17 cellular contexts compared by ENCODE assay signal in genomic region chr6:110622912-110623578, GRCh38.
DNase-seq lines count a peak whose midpoint lies in the region; ATAC-seq and TF ChIP-seq lines count a peak whose summit lies in the region.
"Had no signal": no experiment of that assay in that cellular context is flagged by ENCODE, and none has a peak within 500 bp of the region (broad histone marks: within the 10 kb centered on the region; RNA-seq: fewer than 3 reads in every experiment).

No MANE protein-coding gene starts in this region.

- DNase-seq in mammary epithelial cell: peak; percentile 73
- DNase-seq in breast epithelium (ENCODE audit: low spot score in 2 of 2): no peak
- DNase-seq in PC-3: peak; percentile 12
- DNase-seq in dorsolateral prefrontal cortex: no peak
- DNase-seq in 8988T: no peak
- DNase-seq in T-helper 17 cell: no peak
- DNase-seq: DMS79 treated with DMSO at 0.1 percent for 48 hours, H9, NCI-H1436, NCI-H2029 treated with DMSO at 0.1 percent for 48 hours, NCI-H2171 treated with DMSO at 0.1 percent for 48 hours, NCI-H446 treated with DMSO at 0.1 percent for 48 hours, NCI-H748 treated with DMSO at 0.1 percent for 48 hours, OCI-M1 had no signal

- H3K4me3 Mint-ChIP-seq in T-helper 17 cell: no peak overlapping the region
- H3K4me3 Mint-ChIP-seq: H9 had no signal

- H3K4me1 ChIP-seq in mammary epithelial cell (ENCODE audit: insufficient read depth, low read length) (peaks cover 24% of the 10 kb centered on the region), breast epithelium (no peaks in the 10 kb centered on the region), PC-3 (ENCODE audit: insufficient read depth, low read length) (peaks cover 47% of the 10 kb centered on the region), parathyroid adenoma (peaks cover 14% of the 10 kb centered on the region)
- H3K4me1 ChIP-seq: BLaER1 had no signal

- no peak overlapping the region for H3K4me3 ChIP-seq in mammary epithelial cell (replicated peaks in 1 of 3; ENCODE audit: insufficient read depth in 1 of 3, low read depth in 2 of 3, low read length in 3 of 3)
- H3K4me3 ChIP-seq in breast epithelium: no peak overlapping the region
- no peak overlapping the region for H3K4me3 ChIP-seq in PC-3 (ENCODE audit: low read length)
- H3K4me3 ChIP-seq in dorsolateral prefrontal cortex: no peak overlapping the region
- peak overlapping the region; percentile 33 for H3K4me3 ChIP-seq in parathyroid adenoma (ENCODE audit: low read depth, low read length)
- H3K4me3 ChIP-seq: BLaER1 had no signal

- no peaks in the 10 kb centered on the region for H3K9me2 ChIP-seq in PC-3 (replicated peaks; ENCODE audit: low read length)

- peaks cover 4% of the 10 kb centered on the region for H3K4me1 Mint-ChIP-seq in T-helper 17 cell

- no peaks in the 10 kb centered on the region for H3K36me3 ChIP-seq in mammary epithelial cell (ENCODE audit: insufficient read depth, low read length)
- no peaks in the 10 kb centered on the region for H3K36me3 ChIP-seq in breast epithelium
- H3K36me3 ChIP-seq in PC-3 (ENCODE audit: low read depth, low read length): no peaks in the 10 kb centered on the region
- H3K36me3 ChIP-seq in parathyroid adenoma (ENCODE audit: control insufficient read depth, insufficient read depth, low read length): no peaks in the 10 kb centered on the region

- POLR2A ChIA-PET in PC-3 (lab: Charles Lee; ENCODE audit: unreplicated experiment): no interaction called here

- in situ Hi-C loops in mammary epithelial cell (cut with MboI; ENCODE audit: low sequenced_read_pairs in 2 of 2): no loop called here

- no peaks in the 10 kb centered on the region for H3F3A ChIP-seq in PC-3 (ENCODE audit: low read length, unreplicated experiment)

- no peaks in the 10 kb centered on the region for H3K9me3 ChIP-seq in mammary epithelial cell (replicated peaks; ENCODE audit: insufficient read depth, low read length)
- H3K9me3 ChIP-seq in breast epithelium: no peaks in the 10 kb centered on the region
- no peaks in the 10 kb centered on the region for H3K9me3 ChIP-seq in PC-3 (ENCODE audit: low read length)
- no peaks in the 10 kb centered on the region for H3K9me3 ChIP-seq in parathyroid adenoma (ENCODE audit: control insufficient read depth, low read length)
- no peaks in the 10 kb centered on the region for H3K9me3 ChIP-seq in T-helper 17 cell (ENCODE audit: control insufficient read depth, low read length, poor library complexity, severe bottlenecking)
- H3K9me3 ChIP-seq: BLaER1 had no signal

- TF ChIP-seq CTCF in mammary epithelial cell (conservative IDR thresholded peaks at IDR 0.05 in 1 of 2, IDR thresholded peaks at IDR 0.05 in 1 of 2; ENCODE audit: extremely low read depth in 1 of 2, insufficient read depth in 1 of 2, low read depth in 1 of 2, low read length in 2 of 2) (no peak), breast epithelium (IDR thresholded peaks at IDR 0.05) (no peak), PC-3 (conservative IDR thresholded peaks at IDR 0.05; ENCODE audit: low read depth, low read length) (no peak), dorsolateral prefrontal cortex (IDR thresholded peaks at IDR 0.05 in 54 of 56, conservative IDR thresholded peaks at IDR 0.05 in 2 of 56; ENCODE audit: low read depth in 1 of 56, partially characterized antibody in 56 of 56) (no peak), parathyroid adenoma (IDR thresholded peaks at IDR 0.05) (no peak)

- intact Hi-C loops in mammary epithelial cell (cut with micrococcal nuclease) (no loop called here), breast epithelium (cut with DNase I; ENCODE audit: low total_unique reads) (no loop called here), PC-3 (cut with micrococcal nuclease) (no loop called here), dorsolateral prefrontal cortex (cut with DNase I) (no loop called here)

- H3K27ac ChIP-seq in mammary epithelial cell (ENCODE audit: insufficient read depth, low read depth, low read length): no peak overlapping the region
- H3K27ac ChIP-seq in breast epithelium: no peak overlapping the region
- H3K27ac ChIP-seq in PC-3 (ENCODE audit: low read length): no peak overlapping the region
- H3K27ac ChIP-seq in dorsolateral prefrontal cortex: peak overlapping the region in 49 of 59 donors; percentile 0 to 98 (median 88)
- H3K27ac ChIP-seq in parathyroid adenoma: peak overlapping the region; percentile 60
- H3K27ac ChIP-seq: BLaER1 had no signal

- H3K27me3 ChIP-seq in mammary epithelial cell (ENCODE audit: insufficient read depth, low read length) (no peaks in the 10 kb centered on the region), breast epithelium (no peaks in the 10 kb centered on the region), PC-3 (ENCODE audit: low read length) (no peaks in the 10 kb centered on the region), dorsolateral prefrontal cortex (no peaks in the 10 kb centered on the region), parathyroid adenoma (ENCODE audit: control insufficient read depth, insufficient read depth, low read length) (no peaks in the 10 kb centered on the region)
- H3K27me3 ChIP-seq: BLaER1 had no signal

- H2AFZ ChIP-seq in mammary epithelial cell (ENCODE audit: low read depth, low read length): no peak overlapping the region
- H2AFZ ChIP-seq in PC-3 (ENCODE audit: low read length): no peak overlapping the region
- peak overlapping the region; percentile 47 for H2AFZ ChIP-seq in parathyroid adenoma

- CTCF ChIA-PET in mammary epithelial cell (lab: Charles Lee; ENCODE audit: low non-redundant PET) (interaction anchor here (0.5 to 1.5 kb wide), 3 partner anchors 75 to 108 kb away, joined by 3 to 5 read pairs (median 3); no protein-coding TSS in a partner anchor), PC-3 (lab: Charles Lee) (no interaction called here)

- H3K36me3 Mint-ChIP-seq in T-helper 17 cell (ENCODE audit: low read depth): peaks cover 10% of the 10 kb centered on the region

- H3K27ac Mint-ChIP-seq in T-helper 17 cell: no peak overlapping the region
- H3K27ac Mint-ChIP-seq: H9 had no signal

- H3K27me3 Mint-ChIP-seq in T-helper 17 cell: no peaks in the 10 kb centered on the region

- no peaks in the 10 kb centered on the region for H4K20me1 ChIP-seq in mammary epithelial cell (ENCODE audit: insufficient read depth, low read length)
- no peaks in the 10 kb centered on the region for H4K20me1 ChIP-seq in PC-3 (ENCODE audit: low read length)
- H4K20me1 ChIP-seq: BLaER1 had no signal

- H3K9ac ChIP-seq in mammary epithelial cell (ENCODE audit: insufficient read depth, low read length) (no peak overlapping the region), PC-3 (ENCODE audit: low read length) (no peak overlapping the region), parathyroid adenoma (no peak overlapping the region)
- H3K9ac ChIP-seq: BLaER1 had no signal

- ATAC-seq in PC-3: no peak
- ATAC-seq in GM21528 (IDR thresholded peaks at IDR 0.05; ENCODE audit: low FRiP score, unreplicated experiment): no peak
- ATAC-seq in T-helper 17 cell: no peak

- no TSS peak for BruUV-seq in mammary epithelial cell (replicated peaks; lab: Mats Ljungman, UMichigan)
- no TSS peak for BruUV-seq in PC-3 (replicated peaks; lab: Mats Ljungman, UMichigan)

- no peak for TF ChIP-seq POLR2A in breast epithelium (IDR thresholded peaks at IDR 0.05)

- 49% methylated on average over 2 of the region's 2 CpGs for WGBS in mammary epithelial cell (ENCODE audit: low coverage, missing lambda C conversion rate)

- H3K79me2 ChIP-seq in mammary epithelial cell (ENCODE audit: insufficient read depth, low read length) (no peaks in the 10 kb centered on the region), PC-3 (ENCODE audit: low read length) (no peaks in the 10 kb centered on the region), parathyroid adenoma (no peaks in the 10 kb centered on the region)

- H3K4me2 ChIP-seq in mammary epithelial cell (ENCODE audit: insufficient read depth, low read depth, low read length) (peak overlapping the region; percentile 25), PC-3 (ENCODE audit: low read length) (no peak overlapping the region), parathyroid adenoma (ENCODE audit: low read length) (peak overlapping the region; percentile 51)
- H3K4me2 ChIP-seq: BLaER1 had no signal

- dilution Hi-C loops in mammary epithelial cell (cut with HindIII; ENCODE audit: low sequenced_read_pairs): no loop called here

Comparison
In these comparisons a context has a peak if more than half of its experiments do, and no peak if none do; other contexts are left out.
1. DNase-seq: peak in mammary epithelial cell (single experiment) and PC-3 (single experiment); none in breast epithelium (0 of 2), dorsolateral prefrontal cortex (0 of 10), 8988T (single experiment) and T-helper 17 cell (0 of 3).
2. H3K27ac ChIP-seq: peak in dorsolateral prefrontal cortex (49 of 59) and parathyroid adenoma (single experiment); none in mammary epithelial cell (single experiment), breast epithelium (0 of 2) and PC-3 (single experiment).